Comparison of ENCODE assay signal across 17 cellular contexts in the genomic region with DNA sequence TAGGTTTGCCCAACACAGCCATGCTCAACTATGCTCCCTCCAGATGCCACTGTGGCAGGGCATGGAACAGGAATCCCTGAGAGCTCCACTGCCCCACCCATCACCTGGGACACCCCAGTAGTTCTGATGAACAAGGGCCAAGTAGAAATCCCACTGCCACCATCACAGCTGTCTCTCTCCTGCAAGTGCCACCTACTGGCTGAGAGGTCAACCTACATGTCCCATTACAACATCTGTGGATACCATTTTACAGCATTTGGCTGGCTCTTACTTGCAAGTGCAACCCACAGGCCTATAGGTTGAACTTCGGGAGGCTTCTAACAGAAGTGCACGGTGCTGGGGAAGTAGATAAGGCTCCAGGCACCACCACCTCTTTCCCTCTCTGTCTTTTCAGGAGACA.
DNase-seq lines count a peak whose midpoint lies in the region; TF ChIP-seq lines count a peak whose summit lies in the region.
"Had no signal": no experiment of that assay in that cellular context is flagged by ENCODE, and none has a peak within 500 bp of the region (broad histone marks: within the 10 kb centered on the region; RNA-seq: fewer than 3 reads in every experiment).

No MANE protein-coding gene starts in this region.

- WGBS in mammary epithelial cell (ENCODE audit: low coverage, missing lambda C conversion rate) = 33% methylated on average over 2 of the region's 2 CpGs
- 71 to 85% methylated on average over 1 to 2 of the region's 2 CpGs for WGBS in transverse colon (ENCODE audit: low coverage in 1 of 2), 2 donors

- H3K36me3 ChIP-seq in mammary epithelial cell (ENCODE audit: insufficient read depth, low read length) (no peaks in the 10 kb centered on the region), transverse colon (no peaks in the 10 kb centered on the region)
- H3K36me3 ChIP-seq: pancreas, SJCRH30 had no signal

- H3K27me3 ChIP-seq in mammary epithelial cell (ENCODE audit: insufficient read depth, low read length) = no peaks in the 10 kb centered on the region
- H3K27me3 ChIP-seq in transverse colon = no peaks in the 10 kb centered on the region
- H3K27me3 ChIP-seq: pancreas, SJCRH30 had no signal

- dilution Hi-C loops in mammary epithelial cell (cut with HindIII; ENCODE audit: low sequenced_read_pairs) = no loop called here

- H3K27me3 Mint-ChIP-seq in MCF 10A (ENCODE audit: insufficient read depth, unreplicated experiment) (no peaks in the 10 kb centered on the region), endothelial cell (ENCODE audit: unreplicated experiment) (no peaks in the 10 kb centered on the region)
- H3K27me3 Mint-ChIP-seq in activated CD4-positive, alpha-beta T cell treated with anti-CD3 and anti-CD28 coated beads, Interleukin-2, amount 10 ng/mL, durations not matched to agents 7 days and 5 days = no peaks in the 10 kb centered on the region
- H3K27me3 Mint-ChIP-seq: activated T-cell treated with anti-CD3 and anti-CD28 coated beads, Interleukin-2, amount 50 U/mL, for 24 hours had no signal

- DNase-seq in mammary epithelial cell = peak; percentile 6
- DNase-seq in MCF 10A (ENCODE audit: unreplicated experiment) = no peak
- DNase-seq in endothelial cell (ENCODE audit: low spot score) = no peak
- no peak for DNase-seq in activated CD4-positive, alpha-beta T cell treated with anti-CD3 and anti-CD28 coated beads, Interleukin-2, amount 10 ng/mL, durations not matched to agents 7 days and 5 days
- DNase-seq in transverse colon = no peak
- DNase-seq in NCI-H2227 treated with DMSO at 0.1 percent for 48 hours (lab: John Stamatoyannopoulos, UW) = no peak
- DNase-seq in stimulated activated CD4-positive, alpha-beta T cell treated with anti-CD3 and anti-CD28 coated beads, Interleukin-12 subunit alpha, Interleukin-12 subunit beta, amount 100 ng/mL, for 4 hours = no peak
- DNase-seq: activated CD4-positive, CD25-positive, alpha-beta regulatory T cell; activated T-cell treated with anti-CD3 and anti-CD28 coated beads, Interleukin-2, amount 50 U/mL, for 24 hours; anterior cingulate cortex; effector memory CD4-positive, alpha-beta T cell; NCI-H1417; NCI-H510A treated with DMSO at 0.1 percent for 48 hours; stimulated activated CD4-positive, alpha-beta T cell treated with anti-CD3 and anti-CD28 coated beads, Interleukin-15, amount 100 ng/mL, for 24 hours had no signal

- peaks cover 3% of the 10 kb centered on the region for H3K4me1 ChIP-seq in mammary epithelial cell (ENCODE audit: insufficient read depth, low read length)
- no peaks in the 10 kb centered on the region for H3K4me1 ChIP-seq in transverse colon
- H3K4me1 ChIP-seq: pancreas, SJCRH30 had no signal

- no peak overlapping the region for H3K27ac ChIP-seq in mammary epithelial cell (ENCODE audit: insufficient read depth, low read depth, low read length)
- H3K27ac ChIP-seq in transverse colon = no peak overlapping the region
- H3K27ac ChIP-seq: pancreas, SJCRH30 had no signal

- in situ Hi-C loops in mammary epithelial cell (cut with MboI; ENCODE audit: low sequenced_read_pairs in 2 of 2) (no loop called here), transverse colon (cut with MboI; ENCODE audit: low pct_ligation_motif_present in 1 of 4, low pct_unique_long_range_greater_than_20kb in 1 of 4, low sequenced_read_pairs in 3 of 4) (no loop called here)

- H3K4me1 Mint-ChIP-seq in MCF 10A (ENCODE audit: insufficient read depth, unreplicated experiment) = no peaks in the 10 kb centered on the region
- H3K4me1 Mint-ChIP-seq in endothelial cell (ENCODE audit: unreplicated experiment) = no peaks in the 10 kb centered on the region
- H3K4me1 Mint-ChIP-seq in activated CD4-positive, alpha-beta T cell treated with anti-CD3 and anti-CD28 coated beads, Interleukin-2, amount 10 ng/mL, durations not matched to agents 7 days and 5 days = no peaks in the 10 kb centered on the region

- H4K20me1 ChIP-seq in mammary epithelial cell (ENCODE audit: insufficient read depth, low read length) = no peaks in the 10 kb centered on the region

- TF ChIP-seq POLR2A in transverse colon (IDR thresholded peaks at IDR 0.05) = no peak

- TF ChIP-seq CTCF in mammary epithelial cell (conservative IDR thresholded peaks at IDR 0.05 in 1 of 2, IDR thresholded peaks at IDR 0.05 in 1 of 2; ENCODE audit: extremely low read depth in 1 of 2, insufficient read depth in 1 of 2, low read depth in 1 of 2, low read length in 2 of 2) (peak; percentile 20 to 29), MCF 10A (IDR thresholded peaks at IDR 0.05; ENCODE audit: unreplicated experiment) (no peak), LNCAP (IDR thresholded peaks at IDR 0.05) (peak; percentile 41), endothelial cell (IDR thresholded peaks at IDR 0.05; ENCODE audit: unreplicated experiment) (peak; percentile 34), transverse colon (IDR thresholded peaks at IDR 0.05) (peak in 2 of 5 experiments; percentile 9 to 14)

- TF ChIP-seq EP300 in transverse colon (IDR thresholded peaks at IDR 0.05; ENCODE audit: low read depth) = no peak

- no peak overlapping the region for H3K27ac Mint-ChIP-seq in MCF 10A (ENCODE audit: low read depth, unreplicated experiment)
- H3K27ac Mint-ChIP-seq in endothelial cell (ENCODE audit: unreplicated experiment) = no peak overlapping the region
- H3K27ac Mint-ChIP-seq in activated CD4-positive, alpha-beta T cell treated with anti-CD3 and anti-CD28 coated beads, Interleukin-2, amount 10 ng/mL, durations not matched to agents 7 days and 5 days = no peak overlapping the region
- H3K27ac Mint-ChIP-seq: activated T-cell treated with anti-CD3 and anti-CD28 coated beads, Interleukin-2, amount 50 U/mL, for 24 hours had no signal

- POLR2A ChIA-PET in MCF 10A (lab: Yijun Ruan, JAX) = no interaction called here
- POLR2A ChIA-PET in activated CD4-positive, alpha-beta T cell treated with anti-CD3 and anti-CD28 coated beads, Interleukin-2, amount 10 ng/mL, durations not matched to agents 7 days and 5 days (lab: Charles Lee) = no interaction called here

- CTCF ChIA-PET in mammary epithelial cell (lab: Charles Lee; ENCODE audit: low non-redundant PET) = no interaction called here
- CTCF ChIA-PET in MCF 10A (lab: Yijun Ruan, JAX) = no interaction called here
- CTCF ChIA-PET in activated CD4-positive, alpha-beta T cell treated with anti-CD3 and anti-CD28 coated beads, Interleukin-2, amount 10 ng/mL, durations not matched to agents 7 days and 5 days (lab: Charles Lee) = no interaction called here

- H3K4me3 ChIP-seq in mammary epithelial cell (replicated peaks in 1 of 3; ENCODE audit: insufficient read depth in 1 of 3, low read depth in 2 of 3, low read length in 3 of 3) = no peak overlapping the region
- H3K4me3 ChIP-seq in transverse colon = no peak overlapping the region
- H3K4me3 ChIP-seq: pancreas, SJCRH30 had no signal

- no peak overlapping the region for H3K4me3 Mint-ChIP-seq in MCF 10A (ENCODE audit: unreplicated experiment)
- H3K4me3 Mint-ChIP-seq in endothelial cell (ENCODE audit: unreplicated experiment) = no peak overlapping the region
- no peak overlapping the region for H3K4me3 Mint-ChIP-seq in activated CD4-positive, alpha-beta T cell treated with anti-CD3 and anti-CD28 coated beads, Interleukin-2, amount 10 ng/mL, durations not matched to agents 7 days and 5 days
- H3K4me3 Mint-ChIP-seq: activated T-cell treated with anti-CD3 and anti-CD28 coated beads, Interleukin-2, amount 50 U/mL, for 24 hours had no signal

- BruUV-seq in mammary epithelial cell (replicated peaks; lab: Mats Ljungman, UMichigan) = no TSS peak
- BruUV-seq in MCF 10A (replicated peaks; lab: Mats Ljungman, UMichigan) = no TSS peak

- H3K36me3 Mint-ChIP-seq in MCF 10A (ENCODE audit: insufficient read depth, unreplicated experiment) = no peaks in the 10 kb centered on the region
- no peaks in the 10 kb centered on the region for H3K36me3 Mint-ChIP-seq in endothelial cell (ENCODE audit: low read depth, unreplicated experiment)
- H3K36me3 Mint-ChIP-seq in activated CD4-positive, alpha-beta T cell treated with anti-CD3 and anti-CD28 coated beads, Interleukin-2, amount 10 ng/mL, durations not matched to agents 7 days and 5 days (ENCODE audit: low read depth) = no peaks in the 10 kb centered on the region

- intact Hi-C loops in mammary epithelial cell (cut with micrococcal nuclease) (no loop called here), MCF 10A (cut with micrococcal nuclease) (no loop called here), transverse colon (cut with DNase I; ENCODE audit: low total_unique reads) (no loop called here)

- peaks cover 15% of the 10 kb centered on the region for H3K9me3 Mint-ChIP-seq in MCF 10A (ENCODE audit: unreplicated experiment)
- no peaks in the 10 kb centered on the region for H3K9me3 Mint-ChIP-seq in endothelial cell (ENCODE audit: unreplicated experiment)
- peaks cover 10% of the 10 kb centered on the region for H3K9me3 Mint-ChIP-seq in activated CD4-positive, alpha-beta T cell treated with anti-CD3 and anti-CD28 coated beads, Interleukin-2, amount 10 ng/mL, durations not matched to agents 7 days and 5 days

- H3K9me3 ChIP-seq in mammary epithelial cell (replicated peaks; ENCODE audit: insufficient read depth, low read length) (no peaks in the 10 kb centered on the region), transverse colon (peaks cover 0 to 19% of the 10 kb centered on the region in 2 donors)
- H3K9me3 ChIP-seq: pancreas, SJCRH30 had no signal

- H3K79me2 ChIP-seq in mammary epithelial cell (ENCODE audit: insufficient read depth, low read length) = no peaks in the 10 kb centered on the region

- no peak overlapping the region for H3K4me2 ChIP-seq in mammary epithelial cell (ENCODE audit: insufficient read depth, low read depth, low read length)

- no peak overlapping the region for H2AFZ ChIP-seq in mammary epithelial cell (ENCODE audit: low read depth, low read length)

- H3K9ac ChIP-seq in mammary epithelial cell (ENCODE audit: insufficient read depth, low read length) = no peak overlapping the region
